In genomic region chr3:42655980-42656679, GRCh38 we compare ENCODE assay signal across 9 cellular contexts. TPM values are rescaled to one million over a fixed set of nuclear protein-coding genes. Genes with fewer than 3 reads are reported as not detected.
DNase-seq lines count a peak whose midpoint lies in the region; ATAC-seq, FAIRE-seq and TF ChIP-seq lines count a peak whose summit lies in the region.
"Had no signal": no experiment of that assay in that cellular context is flagged by ENCODE, and none has a peak within 500 bp of the region (broad histone marks: within the 10 kb centered on the region; RNA-seq: fewer than 3 reads in every experiment).

No MANE protein-coding gene starts in this region.

- H2AFZ ChIP-seq in K562 (ENCODE audit: low read depth, low read length) = no peak overlapping the region

- H3K27ac ChIP-seq in K562 (ENCODE audit: extremely low read depth, low read depth, low read length) (no peak overlapping the region), right cardiac atrium (ENCODE audit: low read length) (peak overlapping the region; percentile 94), stomach (peak overlapping the region; percentile 25 to 94 (median 91))

- H3K4me3 ChIP-seq in K562 (no peak overlapping the region), right cardiac atrium (ENCODE audit: low read length) (no peak overlapping the region), stomach (peak overlapping the region in 2 of 4 donors; percentile 80 to 82)

- no peak for TF ChIP-seq EP300 in K562 (IDR thresholded peaks at IDR 0.05; ENCODE audit: low read length)
- no peak for TF ChIP-seq EP300 in stomach (IDR thresholded peaks at IDR 0.05)

- H3K4me1 ChIP-seq in K562 (replicated peaks in 1 of 2; ENCODE audit: control insufficient read depth in 2 of 2, insufficient read depth in 2 of 2, low read length in 2 of 2) (peaks cover 16 to 58% of the 10 kb centered on the region in 2 experiments), right cardiac atrium (ENCODE audit: control insufficient read depth, insufficient read depth, low read length) (peaks cover 15% of the 10 kb centered on the region), stomach (peaks cover 46 to 86% (median 65%) of the 10 kb centered on the region in 4 donors)

- peak overlapping the region in 1 of 2 experiments; percentile 94; a peak in 2 of 4 replicates for H3K9ac ChIP-seq in K562 (ENCODE audit: insufficient read depth in 1 of 2, low read depth in 2 of 2, low read length in 2 of 2)

- ATAC-seq in K562 (no peak), right cardiac atrium (peak in 1 of 2 donors; percentile 6), GM19395 (IDR thresholded peaks at IDR 0.05; ENCODE audit: unreplicated experiment) (no peak), GM21367 (IDR thresholded peaks at IDR 0.05; ENCODE audit: unreplicated experiment) (no peak), sciatic nerve (no peak)

- intact Hi-C loops in K562 (cut with micrococcal nuclease) = no loop called here
- intact Hi-C loops in right cardiac atrium (cut with DNase I) = loop anchor here in 3 of 4 donors (2.0 to 10.0 kb wide), 4 partner anchors 51 to 89 kb away; partner anchors contain the start of gene NKTR (in 2 of the 3)
- intact Hi-C loops in stomach (cut with DNase I; ENCODE audit: low total_unique reads) = loop anchor here (10.0 kb wide), 1 partner anchor 89 kb away; no protein-coding TSS in a partner anchor
- intact Hi-C loops in sciatic nerve (cut with DNase I) = loop anchor here (10.0 kb wide), 1 partner anchor 61 kb away; the partner anchor contains the start of gene SS18L2

- TF ChIP-seq POLR2A in K562 (conservative IDR thresholded peaks at IDR 0.05) (no peak), stomach (IDR thresholded peaks at IDR 0.05) (no peak)

- H3K36me3 ChIP-seq in K562 (ENCODE audit: control insufficient read depth, insufficient read depth, low read length) = peaks cover 5% of the 10 kb centered on the region; the same call in 1 of the 3 replicates
- H3K36me3 ChIP-seq in stomach = peaks cover 11 to 39% (median 32%) of the 10 kb centered on the region in 4 donors

- POLR2A ChIA-PET in K562 (lab: Yijun Ruan, JAX) = interaction anchor here (0.6 to 0.7 kb wide), 2 partner anchors 16 to 124 kb away, joined by 3 read pairs; no protein-coding TSS in a partner anchor

- TF ChIP-seq CTCF in GM13976 (IDR thresholded peaks at IDR 0.05; ENCODE audit: borderline replicate concordance, control extremely low read depth, extremely low read depth, insufficient read depth, missing control alignments) = no peak
- TF ChIP-seq CTCF in K562 (IDR thresholded peaks at IDR 0.05 in 2 of 3, conservative IDR thresholded peaks at IDR 0.05 in 1 of 3; ENCODE audit: insufficient read depth in 2 of 3, low read depth in 1 of 3, low read length in 3 of 3) = no peak; a peak in 1 of 6 replicates
- TF ChIP-seq CTCF in stomach (IDR thresholded peaks at IDR 0.05) = no peak

- no peaks in the 10 kb centered on the region for H3K79me2 ChIP-seq in K562 (ENCODE audit: control insufficient read depth, insufficient read depth, low read length)

- no peaks in the 10 kb centered on the region; the same call in 1 of the 2 replicates for H4K20me1 ChIP-seq in K562 (replicated peaks; ENCODE audit: control insufficient read depth, insufficient read depth, low read length)

- WGBS in K562 (ENCODE audit: insufficient coverage, low coverage, missing lambda C conversion rate) = 63% methylated on average over 6 of the region's 6 CpGs
- 79% methylated on average over 6 of the region's 6 CpGs for WGBS in right cardiac atrium
- WGBS in stomach, 5 donors = 76 to 86% (median 76%) methylated on average over 6 of the region's 6 CpGs

- H3K4me2 ChIP-seq in K562 (ENCODE audit: insufficient read depth, low read length) = no peak overlapping the region

- no peak for TF ChIP-seq RAD21 in K562 (CRISPR knock-in tag; conservative IDR thresholded peaks at IDR 0.05 in 1 of 2, IDR thresholded peaks at IDR 0.05 in 1 of 2)

- H3K9me3 ChIP-seq in K562 (replicated peaks; ENCODE audit: control insufficient read depth, insufficient read depth, low read depth, low read length) (no peaks in the 10 kb centered on the region), right cardiac atrium (ENCODE audit: control insufficient read depth, low read length) (no peaks in the 10 kb centered on the region), stomach (no peaks in the 10 kb centered on the region)

- peaks cover 4% of the 10 kb centered on the region for H3K9me1 ChIP-seq in K562 (ENCODE audit: control insufficient read depth, insufficient read depth, low read length)

- in situ Hi-C loops in GM13976 (cut with MboI; ENCODE audit: low sequenced_read_pairs, unreplicated experiment) (no loop called here), K562 (cut with MboI) (no loop called here)

- CTCF ChIA-PET in K562 (lab: Yijun Ruan, JAX; ENCODE audit: low intra/inter-chr PET ratio) = no interaction called here

- FAIRE-seq in K562 (lab: Jason Lieb, UNC) = peak; percentile 42

- H3K27me3 ChIP-seq in K562 (ENCODE audit: control insufficient read depth in 2 of 2, insufficient read depth in 2 of 2, low read length in 2 of 2) (no peaks in the 10 kb centered on the region), right cardiac atrium (ENCODE audit: control insufficient read depth, insufficient read depth) (no peaks in the 10 kb centered on the region), stomach (no peaks in the 10 kb centered on the region)

- DNase-seq in GM13976 (ENCODE audit: low spot score) (peak; percentile 34), K562 (ENCODE audit: extremely low read depth in 1 of 4, low spot score in 3 of 4) (peak in 3 of 4 experiments; percentile 34 to 52 (median 45)), right cardiac atrium (peak in 2 of 3 donors; percentile 69), stomach (no peak), sciatic nerve (ENCODE audit: low spot score) (no peak), RKO (ENCODE audit: low spot score) (no peak)
- DNase-seq: activated CD4-positive, alpha-beta T cell treated with anti-CD3 and anti-CD28 coated beads, Interleukin-2, amount 50 U/mL, for 4 hours had no signal

- BruUV-seq in K562 (replicated peaks; lab: Mats Ljungman, UMichigan) = no TSS peak

RNA-seq across cellular contexts. Expression of gene ZBTB47, which starts 2.6 kb away (rescaled TPM):
- 2.9 and 11.3 TPM in 2 replicates for total RNA-seq in K562 (2011; cell fraction: chromatin; rRNA removed; ENCODE audit: low replicate concordance)
- 7.5 and 7.8 TPM in 2 replicates for total RNA-seq in K562 (2011; cell fraction: nucleolus; rRNA removed)
- total RNA-seq in K562 (2011; cell fraction: nucleoplasm; rRNA removed) = 5.3 and 5.7 TPM in 2 replicates
- total RNA-seq in K562 (2014; rRNA removed) (3.4 and 5.0 TPM in 2 replicates), K562 (2014; rRNA removed; fragmentation: Illumina TruSeq; extraction: Trizol) (0.45 and 0.58 TPM in 2 replicates), K562 (2015; rRNA removed; fragmentation: Illumina TruSeq; extraction: Trizol) (1.8 and 1.9 TPM in 2 replicates), K562 (2021) (2.9 and 4.6 TPM in 2 replicates), right cardiac atrium (100 to 1,000 TPM; 100 to 141 (median 118) TPM), stomach (10 to 100 TPM; 10.1 to 40.3 (median 19.6) TPM), sciatic nerve (48.9 TPM)
- polyA plus RNA-seq in K562 (2011; rRNA removed) (1.7 and 2.2 TPM in 2 replicates), K562 (2014; fragmentation: Illumina TruSeq; extraction: Trizol) (1.6 and 2.3 TPM in 2 replicates), K562 (2014; fragmentation: Nextera tagmentation; extraction: Ambion mirVana) (under 1 TPM in 1 of 2 experiments, not detected in 1; 0.11 TPM), K562 (2014; rRNA removed) (2.7 and 2.9 TPM in 2 replicates), right cardiac atrium (99.5 TPM), stomach (10 to 100 TPM; 10.4 to 40.0 (median 32.1) TPM)
- 1.8 and 3.3 TPM in 2 replicates for polyA plus RNA-seq in K562 (2011; cell fraction: cytosol; rRNA removed)
- 4.4 and 8.8 TPM in 2 replicates for polyA plus RNA-seq in K562 (2011; cell fraction: nucleus; rRNA removed)
- 1.8 and 2.8 TPM in 2 replicates for polyA plus RNA-seq in K562 (2012)
- polyA minus RNA-seq in K562 (2011; rRNA and poly(A)+ RNA removed) = 1.8 and 2.8 TPM in 2 replicates
- polyA minus RNA-seq in K562 (2011; cell fraction: cytosol; rRNA and poly(A)+ RNA removed) = 2.0 and 2.1 TPM in 2 replicates
- 5.9 and 7.1 TPM in 2 replicates for polyA minus RNA-seq in K562 (2011; cell fraction: nucleus; rRNA and poly(A)+ RNA removed)

RNA-seq across cellular contexts. Expression of gene KLHL40, which starts 29.2 kb away (rescaled TPM):
- not detected in 2 replicates for total RNA-seq in K562 (2011; cell fraction: chromatin; rRNA removed; ENCODE audit: low replicate concordance)
- total RNA-seq in K562 (2011; cell fraction: nucleolus; rRNA removed) = not detected in 2 replicates
- total RNA-seq in K562 (2011; cell fraction: nucleoplasm; rRNA removed) = not detected in 2 replicates
- not detected in 2 replicates for total RNA-seq in K562 (2014; rRNA removed)
- not detected in 2 replicates for total RNA-seq in K562 (2014; rRNA removed; fragmentation: Illumina TruSeq; extraction: Trizol)
- total RNA-seq in K562 (2015; rRNA removed; fragmentation: Illumina TruSeq; extraction: Trizol) = not detected in 2 replicates
- not detected in 2 replicates for total RNA-seq in K562 (2021)
- not detected in 2 replicates for polyA plus RNA-seq in K562 (2011; rRNA removed)
- polyA plus RNA-seq in K562 (2011; cell fraction: cytosol; rRNA removed) = not detected in 2 replicates
- not detected in 2 replicates for polyA plus RNA-seq in K562 (2011; cell fraction: nucleus; rRNA removed)
- not detected in 2 replicates for polyA plus RNA-seq in K562 (2012)
- not detected in 2 replicates for polyA plus RNA-seq in K562 (2014; fragmentation: Illumina TruSeq; extraction: Trizol)
- polyA plus RNA-seq in K562 (2014; fragmentation: Nextera tagmentation; extraction: Ambion mirVana) = not detected
- not detected in 2 replicates for polyA plus RNA-seq in K562 (2014; rRNA removed)
- not detected in 2 replicates for polyA minus RNA-seq in K562 (2011; rRNA and poly(A)+ RNA removed)
- polyA minus RNA-seq in K562 (2011; cell fraction: cytosol; rRNA and poly(A)+ RNA removed) = not detected in 2 replicates
- not detected in 2 replicates for polyA minus RNA-seq in K562 (2011; cell fraction: nucleus; rRNA and poly(A)+ RNA removed)
- total RNA-seq in right cardiac atrium = 1 to 10 TPM in 1 of 4 donors, under 1 TPM in 3; 0.09 to 1.6 (median 0.40) TPM
- polyA plus RNA-seq in right cardiac atrium = 0.29 TPM
- total RNA-seq in stomach = under 1 TPM in 1 of 5 donors, not detected in 4; 0.18 TPM
- 1 to 10 TPM in 1 of 3 donors, under 1 TPM in 1, not detected in 1; 0.05 to 2.0 TPM for polyA plus RNA-seq in stomach
- total RNA-seq in sciatic nerve = 0.13 TPM

RNA-seq across cellular contexts. Expression of gene HHATL, which starts 46.5 kb away (rescaled TPM):
- not detected in 2 replicates for total RNA-seq in K562 (2011; cell fraction: chromatin; rRNA removed; ENCODE audit: low replicate concordance)
- total RNA-seq in K562 (2011; cell fraction: nucleolus; rRNA removed) = not detected in 2 replicates
- not detected in 2 replicates for total RNA-seq in K562 (2011; cell fraction: nucleoplasm; rRNA removed)
- total RNA-seq in K562 (2014; rRNA removed) (not detected in 2 replicates), K562 (2014; rRNA removed; fragmentation: Illumina TruSeq; extraction: Trizol) (not detected in 2 replicates), K562 (2015; rRNA removed; fragmentation: Illumina TruSeq; extraction: Trizol) (not detected in 2 replicates), K562 (2021) (not detected in 2 replicates), right cardiac atrium (100 to 1,000 TPM; 480 to 768 (median 570) TPM), stomach (not detected), sciatic nerve (not detected)
- polyA plus RNA-seq in K562 (2011; rRNA removed) (not detected in 2 replicates), K562 (2014; fragmentation: Illumina TruSeq; extraction: Trizol) (not detected in 2 replicates), K562 (2014; fragmentation: Nextera tagmentation; extraction: Ambion mirVana) (not detected), K562 (2014; rRNA removed) (not detected in 2 replicates), right cardiac atrium (622 TPM), stomach (1 to 10 TPM in 1 of 3 donors, under 1 TPM in 2; 0.81 to 6.9 (median 0.90) TPM)
- not detected in 2 replicates for polyA plus RNA-seq in K562 (2011; cell fraction: cytosol; rRNA removed)
- polyA plus RNA-seq in K562 (2011; cell fraction: nucleus; rRNA removed) = not detected in 2 replicates
- polyA plus RNA-seq in K562 (2012) = not detected in 2 replicates
- polyA minus RNA-seq in K562 (2011; rRNA and poly(A)+ RNA removed) = not detected in 2 replicates
- not detected in 2 replicates for polyA minus RNA-seq in K562 (2011; cell fraction: cytosol; rRNA and poly(A)+ RNA removed)
- not detected in 2 replicates for polyA minus RNA-seq in K562 (2011; cell fraction: nucleus; rRNA and poly(A)+ RNA removed)

RNA-seq across cellular contexts. Expression of gene NKTR, which starts 55.6 kb away (rescaled TPM):
- 253 and 1,006 TPM in 2 replicates for total RNA-seq in K562 (2011; cell fraction: chromatin; rRNA removed; ENCODE audit: low replicate concordance)
- total RNA-seq in K562 (2011; cell fraction: nucleolus; rRNA removed) = 104 and 168 TPM in 2 replicates
- total RNA-seq in K562 (2011; cell fraction: nucleoplasm; rRNA removed) = 377 and 604 TPM in 2 replicates
- total RNA-seq in K562 (2014; rRNA removed) (48.0 and 51.5 TPM in 2 replicates), K562 (2014; rRNA removed; fragmentation: Illumina TruSeq; extraction: Trizol) (117 and 120 TPM in 2 replicates), K562 (2015; rRNA removed; fragmentation: Illumina TruSeq; extraction: Trizol) (94.1 and 104 TPM in 2 replicates), K562 (2021) (67.4 and 70.3 TPM in 2 replicates), right cardiac atrium (10 to 100 TPM; 27.7 to 35.8 (median 29.5) TPM), stomach (100 to 1,000 TPM in 4 of 5 donors, 10 to 100 TPM in 1; 76.5 to 488 (median 141) TPM), sciatic nerve (149 TPM)
- polyA plus RNA-seq in K562 (2011; rRNA removed) (123 and 130 TPM in 2 replicates), K562 (2014; fragmentation: Illumina TruSeq; extraction: Trizol) (76.5 and 95.7 TPM in 2 replicates), K562 (2014; fragmentation: Nextera tagmentation; extraction: Ambion mirVana) (10 to 100 TPM; 19.7 to 30.2 TPM), K562 (2014; rRNA removed) (84.5 and 92.6 TPM in 2 replicates), right cardiac atrium (22.6 TPM), stomach (10 to 100 TPM in 1 of 3 donors, 1 to 10 TPM in 2; 3.8 to 20.0 (median 6.4) TPM)
- 9.2 and 26.9 TPM in 2 replicates for polyA plus RNA-seq in K562 (2011; cell fraction: cytosol; rRNA removed)
- polyA plus RNA-seq in K562 (2011; cell fraction: nucleus; rRNA removed) = 284 and 370 TPM in 2 replicates
- 39.4 and 56.1 TPM in 2 replicates for polyA plus RNA-seq in K562 (2012)
- 140 and 209 TPM in 2 replicates for polyA minus RNA-seq in K562 (2011; rRNA and poly(A)+ RNA removed)
- polyA minus RNA-seq in K562 (2011; cell fraction: cytosol; rRNA and poly(A)+ RNA removed) = 19.9 and 20.4 TPM in 2 replicates
- 246 and 455 TPM in 2 replicates for polyA minus RNA-seq in K562 (2011; cell fraction: nucleus; rRNA and poly(A)+ RNA removed)

Comparison
In these comparisons a context has a peak if more than half of its experiments do, and no peak if none do; other contexts are left out.
1. DNase-seq: peak in GM13976 (single experiment), K562 (3 of 4) and right cardiac atrium (2 of 3); none in stomach (single experiment), sciatic nerve (single experiment) and RKO (single experiment).
2. RNA of gene HHATL, which starts 46.5 kb away (total RNA-seq): 480 to 768 TPM in right cardiac atrium; not detected in K562, not detected in stomach and not detected in sciatic nerve (single experiment); every median in the first group is over 100 times any median in the second.